Comparison of ENCODE assay signal across 1 cellular context in the genomic region with DNA sequence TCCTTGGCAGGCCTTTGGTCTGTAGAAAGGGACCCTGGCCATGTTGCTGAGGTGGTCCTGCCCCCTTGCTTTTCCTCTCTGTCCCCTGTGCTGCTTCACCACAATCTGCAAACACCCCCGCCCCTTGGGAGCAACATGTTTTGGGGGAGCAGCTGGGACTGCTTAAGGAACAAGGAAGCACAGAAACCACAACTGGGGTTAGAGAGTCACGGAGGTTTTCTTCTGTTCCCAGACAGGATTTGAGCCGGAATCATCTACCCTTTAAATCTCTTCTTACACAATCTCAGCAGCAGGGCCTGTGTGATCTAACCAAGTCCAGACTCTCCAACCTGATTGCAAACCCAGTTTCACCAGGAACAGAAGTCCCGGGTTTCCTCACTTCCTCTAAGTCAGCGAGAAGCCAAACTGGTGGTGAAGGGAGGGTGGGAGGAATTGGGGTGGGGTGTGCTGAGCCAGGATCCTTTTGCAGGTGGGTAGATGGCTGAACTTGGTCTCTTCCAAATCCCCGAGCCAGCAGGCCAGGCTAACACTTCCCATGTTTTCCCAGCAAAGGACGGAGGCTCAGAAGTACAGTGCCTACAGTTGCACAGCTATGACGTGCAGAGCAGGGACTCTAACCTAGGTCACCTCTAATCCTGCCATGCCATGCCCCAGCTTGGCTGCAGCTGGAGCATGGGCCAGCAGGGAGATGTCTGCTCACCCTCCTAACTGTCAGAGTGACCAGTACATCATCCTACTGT.
TF ChIP-seq lines count a peak whose summit lies in the region.

No MANE protein-coding gene starts in this region.

TF ChIP-seq in GM23338, 12 proteins besides CTCF, POLR2A, EP300 and RAD21 (continued from another document):
- TF ChIP-seq EZH2 (IDR thresholded peaks at IDR 0.05; ENCODE audit: low read depth, unreplicated experiment) (no peak), ZNF114 (CRISPR knock-in tag; IDR thresholded peaks at IDR 0.05) (no peak), JUNB (IDR thresholded peaks at IDR 0.05; ENCODE audit: unreplicated experiment) (no peak), ZNF331 (CRISPR knock-in tag; IDR thresholded peaks at IDR 0.05; ENCODE audit: low read depth) (no peak), STAT1 (IDR thresholded peaks at IDR 0.05; ENCODE audit: unreplicated experiment) (no peak)
- TF ChIP-seq, protein P1, sequence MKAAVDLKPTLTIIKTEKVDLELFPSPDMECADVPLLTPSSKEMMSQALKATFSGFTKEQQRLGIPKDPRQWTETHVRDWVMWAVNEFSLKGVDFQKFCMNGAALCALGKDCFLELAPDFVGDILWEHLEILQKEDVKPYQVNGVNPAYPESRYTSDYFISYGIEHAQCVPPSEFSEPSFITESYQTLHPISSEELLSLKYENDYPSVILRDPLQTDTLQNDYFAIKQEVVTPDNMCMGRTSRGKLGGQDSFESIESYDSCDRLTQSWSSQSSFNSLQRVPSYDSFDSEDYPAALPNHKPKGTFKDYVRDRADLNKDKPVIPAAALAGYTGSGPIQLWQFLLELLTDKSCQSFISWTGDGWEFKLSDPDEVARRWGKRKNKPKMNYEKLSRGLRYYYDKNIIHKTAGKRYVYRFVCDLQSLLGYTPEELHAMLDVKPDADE (IDR thresholded peaks at IDR 0.05) = no peak
- TF ChIP-seq, protein P2, sequence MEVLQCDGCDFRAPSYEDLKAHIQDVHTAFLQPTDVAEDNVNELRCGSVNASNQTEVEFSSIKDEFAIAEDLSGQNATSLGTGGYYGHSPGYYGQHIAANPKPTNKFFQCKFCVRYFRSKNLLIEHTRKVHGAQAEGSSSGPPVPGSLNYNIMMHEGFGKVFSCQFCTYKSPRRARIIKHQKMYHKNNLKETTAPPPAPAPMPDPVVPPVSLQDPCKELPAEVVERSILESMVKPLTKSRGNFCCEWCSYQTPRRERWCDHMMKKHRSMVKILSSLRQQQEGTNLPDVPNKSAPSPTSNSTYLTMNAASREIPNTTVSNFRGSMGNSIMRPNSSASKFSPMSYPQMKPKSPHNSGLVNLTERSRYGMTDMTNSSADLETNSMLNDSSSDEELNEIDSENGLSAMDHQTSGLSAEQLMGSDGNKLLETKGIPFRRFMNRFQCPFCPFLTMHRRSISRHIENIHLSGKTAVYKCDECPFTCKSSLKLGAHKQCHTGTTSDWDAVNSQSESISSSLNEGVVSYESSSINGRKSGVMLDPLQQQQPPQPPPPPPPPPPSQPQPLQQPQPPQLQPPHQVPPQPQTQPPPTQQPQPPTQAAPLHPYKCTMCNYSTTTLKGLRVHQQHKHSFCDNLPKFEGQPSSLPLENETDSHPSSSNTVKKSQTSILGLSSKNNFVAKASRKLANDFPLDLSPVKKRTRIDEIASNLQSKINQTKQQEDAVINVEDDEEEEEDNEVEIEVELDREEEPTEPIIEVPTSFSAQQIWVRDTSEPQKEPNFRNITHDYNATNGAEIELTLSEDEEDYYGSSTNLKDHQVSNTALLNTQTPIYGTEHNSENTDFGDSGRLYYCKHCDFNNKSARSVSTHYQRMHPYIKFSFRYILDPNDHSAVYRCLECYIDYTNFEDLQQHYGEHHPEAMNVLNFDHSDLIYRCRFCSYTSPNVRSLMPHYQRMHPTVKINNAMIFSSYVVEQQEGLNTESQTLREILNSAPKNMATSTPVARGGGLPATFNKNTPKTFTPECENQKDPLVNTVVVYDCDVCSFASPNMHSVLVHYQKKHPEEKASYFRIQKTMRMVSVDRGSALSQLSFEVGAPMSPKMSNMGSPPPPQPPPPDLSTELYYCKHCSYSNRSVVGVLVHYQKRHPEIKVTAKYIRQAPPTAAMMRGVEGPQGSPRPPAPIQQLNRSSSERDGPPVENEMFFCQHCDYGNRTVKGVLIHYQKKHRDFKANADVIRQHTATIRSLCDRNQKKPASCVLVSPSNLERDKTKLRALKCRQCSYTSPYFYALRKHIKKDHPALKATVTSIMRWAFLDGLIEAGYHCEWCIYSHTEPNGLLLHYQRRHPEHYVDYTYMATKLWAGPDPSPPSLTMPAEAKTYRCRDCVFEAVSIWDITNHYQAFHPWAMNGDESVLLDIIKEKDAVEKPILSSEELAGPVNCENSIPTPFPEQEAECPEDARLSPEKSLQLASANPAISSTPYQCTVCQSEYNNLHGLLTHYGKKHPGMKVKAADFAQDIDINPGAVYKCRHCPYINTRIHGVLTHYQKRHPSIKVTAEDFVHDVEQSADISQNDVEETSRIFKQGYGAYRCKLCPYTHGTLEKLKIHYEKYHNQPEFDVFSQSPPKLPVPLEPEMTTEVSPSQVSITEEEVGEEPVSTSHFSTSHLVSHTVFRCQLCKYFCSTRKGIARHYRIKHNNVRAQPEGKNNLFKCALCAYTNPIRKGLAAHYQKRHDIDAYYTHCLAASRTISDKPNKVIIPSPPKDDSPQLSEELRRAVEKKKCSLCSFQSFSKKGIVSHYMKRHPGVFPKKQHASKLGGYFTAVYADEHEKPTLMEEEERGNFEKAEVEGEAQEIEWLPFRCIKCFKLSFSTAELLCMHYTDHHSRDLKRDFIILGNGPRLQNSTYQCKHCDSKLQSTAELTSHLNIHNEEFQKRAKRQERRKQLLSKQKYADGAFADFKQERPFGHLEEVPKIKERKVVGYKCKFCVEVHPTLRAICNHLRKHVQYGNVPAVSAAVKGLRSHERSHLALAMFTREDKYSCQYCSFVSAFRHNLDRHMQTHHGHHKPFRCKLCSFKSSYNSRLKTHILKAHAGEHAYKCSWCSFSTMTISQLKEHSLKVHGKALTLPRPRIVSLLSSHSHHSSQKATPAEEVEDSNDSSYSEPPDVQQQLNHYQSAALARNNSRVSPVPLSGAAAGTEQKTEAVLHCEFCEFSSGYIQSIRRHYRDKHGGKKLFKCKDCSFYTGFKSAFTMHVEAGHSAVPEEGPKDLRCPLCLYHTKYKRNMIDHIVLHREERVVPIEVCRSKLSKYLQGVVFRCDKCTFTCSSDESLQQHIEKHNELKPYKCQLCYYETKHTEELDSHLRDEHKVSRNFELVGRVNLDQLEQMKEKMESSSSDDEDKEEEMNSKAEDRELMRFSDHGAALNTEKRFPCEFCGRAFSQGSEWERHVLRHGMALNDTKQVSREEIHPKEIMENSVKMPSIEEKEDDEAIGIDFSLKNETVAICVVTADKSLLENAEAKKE (CRISPR knock-in tag; IDR thresholded peaks at IDR 0.05) = no peak
